ENCODE assay signal across 8 cellular contexts in the genomic region with DNA sequence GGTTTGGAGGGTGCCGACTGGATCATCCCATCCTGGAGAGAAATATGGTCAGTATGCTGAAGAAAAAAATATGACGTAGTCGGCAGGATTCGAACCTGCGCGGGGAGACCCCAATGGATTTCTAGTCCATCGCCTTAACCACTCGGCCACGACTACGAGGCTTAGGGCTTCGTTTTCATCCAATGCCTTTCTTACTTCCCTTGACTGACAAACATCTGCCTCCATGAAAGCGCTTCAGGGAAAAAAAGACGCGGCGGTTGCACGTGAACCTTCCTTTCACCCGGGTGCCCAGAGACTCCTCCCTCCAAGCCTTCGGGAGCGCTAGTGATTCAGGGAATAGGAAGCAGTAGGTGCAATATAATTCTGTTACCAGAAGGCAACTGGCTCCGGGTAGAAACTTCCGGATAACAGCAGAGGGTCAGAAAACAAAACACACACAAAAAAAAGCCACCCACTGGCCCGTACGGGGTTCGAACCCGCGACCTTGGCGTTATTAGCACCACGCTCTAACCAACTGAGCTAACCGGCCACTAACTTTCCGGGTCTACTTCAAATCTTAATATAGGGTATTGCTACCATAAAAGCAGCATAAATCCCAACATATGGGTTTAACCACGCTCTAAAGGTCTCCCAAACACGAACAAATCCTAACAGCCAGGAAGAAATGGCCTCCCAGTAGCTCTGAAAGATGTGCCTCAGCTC. TPM values are rescaled to one million over a fixed set of nuclear protein-coding genes. Genes with fewer than 3 reads are reported as not detected.
DNase-seq lines count a peak whose midpoint lies in the region; ATAC-seq and TF ChIP-seq lines count a peak whose summit lies in the region.

No MANE protein-coding gene starts in this region.

- peak overlapping the region; percentile 93 for H3K27ac Mint-ChIP-seq in activated T-helper 17 cell treated with anti-CD3 and anti-CD28 coated beads, Interleukin-2, amount 50 U/mL, for 72 hours
- peak overlapping the region; percentile 84 to 96 (median 86) for H3K27ac Mint-ChIP-seq in nephron

- TF ChIP-seq POLR2A in tibial nerve (IDR thresholded peaks at IDR 0.05) = no peak

- H3K27ac ChIP-seq in foreskin keratinocyte = peak overlapping the region; percentile 6
- peak overlapping the region; percentile 62 to 91 (median 76) for H3K27ac ChIP-seq in tibial nerve

- H3K4me1 Mint-ChIP-seq in activated T-helper 17 cell treated with anti-CD3 and anti-CD28 coated beads, Interleukin-2, amount 50 U/mL, for 72 hours = peaks cover 25% of the 10 kb centered on the region
- peaks cover 25% of the 10 kb centered on the region for H3K4me1 Mint-ChIP-seq in nephron

- no peaks in the 10 kb centered on the region for H3K9me3 ChIP-seq in tibial nerve

- DNase-seq in NCI-H345 (lab: John Stamatoyannopoulos, UW) = peak; percentile 84
- DNase-seq in foreskin keratinocyte = peak; percentile 84 to 91
- DNase-seq in tibial nerve (ENCODE audit: low spot score in 2 of 2) = peak; percentile 76 to 87
- DNase-seq in NCI-H446 (lab: John Stamatoyannopoulos, UW) = no peak

- peaks cover 13 to 44% (median 16%) of the 10 kb centered on the region in 3 donors for H3K36me3 ChIP-seq in tibial nerve

- WGBS in tibial nerve, 2 donors = 3 to 6% methylated on average over 32 of the region's 32 CpGs

- H3K4me3 Mint-ChIP-seq in activated T-helper 17 cell treated with anti-CD3 and anti-CD28 coated beads, Interleukin-2, amount 50 U/mL, for 72 hours = peak overlapping the region; percentile 64
- H3K4me3 Mint-ChIP-seq in nephron = peak overlapping the region; percentile 82 to 86 (median 84)

- H3K4me3 ChIP-seq in GM12875 (ENCODE audit: low read depth, low read length) (peak overlapping the region; percentile 36), tibial nerve (peak overlapping the region; percentile 19 to 48 (median 22))

- no peaks in the 10 kb centered on the region for H3K4me1 ChIP-seq in foreskin keratinocyte
- H3K4me1 ChIP-seq in tibial nerve = peaks cover 0 to 40% (median 14%) of the 10 kb centered on the region in 4 donors

- no peak for ATAC-seq in activated T-helper 17 cell treated with anti-CD3 and anti-CD28 coated beads, Interleukin-2, amount 50 U/mL, for 72 hours (replicated peaks)
- peak; percentile 39 for ATAC-seq in foreskin keratinocyte
- no peak for ATAC-seq in HG02840 (IDR thresholded peaks at IDR 0.05; ENCODE audit: low FRiP score, unreplicated experiment)

- H3K27me3 ChIP-seq in foreskin keratinocyte (no peaks in the 10 kb centered on the region), tibial nerve (no peaks in the 10 kb centered on the region)

- H3K27me3 Mint-ChIP-seq in activated T-helper 17 cell treated with anti-CD3 and anti-CD28 coated beads, Interleukin-2, amount 50 U/mL, for 72 hours = no peaks in the 10 kb centered on the region
- H3K27me3 Mint-ChIP-seq in nephron (ENCODE audit: low read depth) = no peaks in the 10 kb centered on the region

- TF ChIP-seq CTCF in GM12875 (IDR thresholded peaks at IDR 0.05; ENCODE audit: borderline replicate concordance, insufficient read depth, low read depth, low read length) = no peak
- TF ChIP-seq CTCF in foreskin keratinocyte (conservative IDR thresholded peaks at IDR 0.05) = no peak
- no peak for TF ChIP-seq CTCF in nephron (IDR thresholded peaks at IDR 0.05; ENCODE audit: unreplicated experiment in 3 of 3)
- no peak for TF ChIP-seq CTCF in tibial nerve (IDR thresholded peaks at IDR 0.05)

- H3K9me3 Mint-ChIP-seq in activated T-helper 17 cell treated with anti-CD3 and anti-CD28 coated beads, Interleukin-2, amount 50 U/mL, for 72 hours = peaks cover 3% of the 10 kb centered on the region
- H3K9me3 Mint-ChIP-seq in nephron = no peaks in the 10 kb centered on the region

- H3K36me3 Mint-ChIP-seq in activated T-helper 17 cell treated with anti-CD3 and anti-CD28 coated beads, Interleukin-2, amount 50 U/mL, for 72 hours (ENCODE audit: low read depth) = peaks cover 75% of the 10 kb centered on the region
- H3K36me3 Mint-ChIP-seq in nephron (ENCODE audit: low read depth) = peaks cover 35% of the 10 kb centered on the region

- peak in 1 of 2 donors; percentile 78 for TF ChIP-seq EP300 in tibial nerve (IDR thresholded peaks at IDR 0.05)

RNA-seq across cellular contexts. Expression of gene AURKB, which starts 16.3 kb away (rescaled TPM):
- total RNA-seq in activated T-helper 17 cell treated with anti-CD3 and anti-CD28 coated beads, Interleukin-2, amount 50 U/mL, for 72 hours = 100 to 1,000 TPM; 158 to 161 TPM
- total RNA-seq in foreskin keratinocyte (78.7 and 102 TPM in 2 replicates), tibial nerve (10 to 100 TPM; 31.2 to 78.1 (median 39.6) TPM)
- polyA plus RNA-seq in foreskin keratinocyte = 96.4 and 131 TPM in 2 replicates

RNA-seq across cellular contexts. Expression of gene CTC1, which starts 21.2 kb away (rescaled TPM):
- total RNA-seq in activated T-helper 17 cell treated with anti-CD3 and anti-CD28 coated beads, Interleukin-2, amount 50 U/mL, for 72 hours = 10 to 100 TPM; 53.8 to 80.4 TPM
- 11.2 and 12.1 TPM in 2 replicates for total RNA-seq in foreskin keratinocyte
- 12.8 and 13.0 TPM in 2 replicates for polyA plus RNA-seq in foreskin keratinocyte
- 10 to 100 TPM; 22.3 to 30.1 (median 25.3) TPM for total RNA-seq in tibial nerve

RNA-seq across cellular contexts. Expression of gene PFAS, which starts 22.4 kb away (rescaled TPM):
- 100 to 1,000 TPM in 1 of 2 donors, 10 to 100 TPM in 1; 53.9 to 143 TPM for total RNA-seq in activated T-helper 17 cell treated with anti-CD3 and anti-CD28 coated beads, Interleukin-2, amount 50 U/mL, for 72 hours
- 31.6 and 33.9 TPM in 2 replicates for total RNA-seq in foreskin keratinocyte
- 14.1 and 16.6 TPM in 2 replicates for polyA plus RNA-seq in foreskin keratinocyte
- total RNA-seq in tibial nerve = 10 to 100 TPM; 19.2 to 39.9 (median 29.5) TPM

RNA-seq across cellular contexts. Expression of gene BORCS6, which starts 36.7 kb away (rescaled TPM):
- total RNA-seq in activated T-helper 17 cell treated with anti-CD3 and anti-CD28 coated beads, Interleukin-2, amount 50 U/mL, for 72 hours = 1 to 10 TPM; 4.7 to 7.0 TPM
- 8.0 and 8.5 TPM in 2 replicates for total RNA-seq in foreskin keratinocyte
- 8.6 and 9.8 TPM in 2 replicates for polyA plus RNA-seq in foreskin keratinocyte
- 10 to 100 TPM; 13.8 to 22.4 (median 19.4) TPM for total RNA-seq in tibial nerve

RNA-seq across cellular contexts. Expression of gene TMEM107, which starts 50.5 kb away (rescaled TPM):
- 10 to 100 TPM; 43.3 to 45.3 TPM for total RNA-seq in activated T-helper 17 cell treated with anti-CD3 and anti-CD28 coated beads, Interleukin-2, amount 50 U/mL, for 72 hours
- 23.0 and 24.9 TPM in 2 replicates for total RNA-seq in foreskin keratinocyte
- polyA plus RNA-seq in foreskin keratinocyte = 24.1 and 25.4 TPM in 2 replicates
- 10 to 100 TPM; 28.2 to 47.1 (median 38.2) TPM for total RNA-seq in tibial nerve

Comparison
In these comparisons a context has a peak if more than half of its experiments do, and no peak if none do; other contexts are left out.
1. DNase-seq: peak in NCI-H345 (single experiment), foreskin keratinocyte (2 of 2) and tibial nerve (2 of 2); none in NCI-H446 (0 of 2).